In genomic region chr7:17900464-17900863, GRCh38 we compare ENCODE assay signal across 15 cellular contexts. TPM values are rescaled to one million over a fixed set of nuclear protein-coding genes. Genes with fewer than 3 reads are reported as not detected.
A peak's percentile ranks its signal among the peaks of the same experiment; 100 is the strongest.
DNase-seq lines count a peak whose midpoint lies in the region; ATAC-seq and TF ChIP-seq lines count a peak whose summit lies in the region.
"Had no signal": no experiment of that assay in that cellular context is flagged by ENCODE, and none has a peak within 500 bp of the region (broad histone marks: within the 10 kb centered on the region; RNA-seq: fewer than 3 reads in every experiment).

No MANE protein-coding gene starts in this region.

- intact Hi-C loops in spleen (cut with DNase I; ENCODE audit: low total_unique reads) (no loop called here), stomach (cut with DNase I; ENCODE audit: low total_unique reads) (no loop called here)

- H3K79me2 ChIP-seq in H9 (ENCODE audit: insufficient read depth, low read length) (no peaks in the 10 kb centered on the region), SK-N-SH (ENCODE audit: insufficient read depth) (peaks cover 10% of the 10 kb centered on the region)

- H3K4me3 ChIP-seq in CD4-positive, CD25-positive, alpha-beta regulatory T cell (ENCODE audit: low read depth, low read length), result no peak overlapping the region
- H3K4me3 ChIP-seq in spleen, result no peak overlapping the region
- H3K4me3 ChIP-seq in stomach, result no peak overlapping the region
- no peak overlapping the region for H3K4me3 ChIP-seq in SK-N-SH (ENCODE audit: low read depth in 2 of 2, low read length in 1 of 2)

- H2AK5ac ChIP-seq in H9 (ENCODE audit: insufficient read length, low read length), result no peak overlapping the region

- H4K91ac ChIP-seq in H9 (ENCODE audit: insufficient read length, low read depth, low read length), result no peak overlapping the region

- no peaks in the 10 kb centered on the region for H3K9me3 ChIP-seq in CD4-positive, CD25-positive, alpha-beta regulatory T cell (ENCODE audit: control insufficient read depth in 2 of 2, low read length in 2 of 2)
- no peaks in the 10 kb centered on the region for H3K9me3 ChIP-seq in H9 (ENCODE audit: control insufficient read depth, low read depth, low read length)
- H3K9me3 ChIP-seq in spleen, result no peaks in the 10 kb centered on the region
- H3K9me3 ChIP-seq in stomach, result no peaks in the 10 kb centered on the region
- no peaks in the 10 kb centered on the region for H3K9me3 ChIP-seq in SK-N-SH

- DNase-seq in CD4-positive, CD25-positive, alpha-beta regulatory T cell, result no peak
- DNase-seq in H9, result no peak
- DNase-seq in chondrocyte (ENCODE audit: low spot score), result peak; percentile 27
- DNase-seq in spleen, result peak; percentile 69
- DNase-seq in stomach, result no peak
- DNase-seq in SK-N-SH, result no peak
- DNase-seq: C1 segment of cervical spinal cord; CD4-positive, alpha-beta T cell; CD8-positive, alpha-beta memory T cell; DMS 273 treated with DMSO at 0.1 percent for 48 hours; DMS79 treated with DMSO at 0.1 percent for 48 hours; GF-D8; GOT3; HCEC 1CT had no signal

- no peak for TF ChIP-seq RAD21 in SK-N-SH (IDR thresholded peaks at IDR 0.05; ENCODE audit: low read length)

- H3K27me3 Mint-ChIP-seq in CD4-positive, CD25-positive, alpha-beta regulatory T cell, result no peaks in the 10 kb centered on the region
- H3K27me3 Mint-ChIP-seq in H9 (ENCODE audit: low read depth), result no peaks in the 10 kb centered on the region
- H3K27me3 Mint-ChIP-seq in chondrocyte (ENCODE audit: low read depth), result no peaks in the 10 kb centered on the region
- H3K27me3 Mint-ChIP-seq: CD4-positive, alpha-beta T cell; CD8-positive, alpha-beta memory T cell had no signal

- H4K8ac ChIP-seq in H9 (replicated peaks; ENCODE audit: insufficient read length, low read depth, low read length), result no peak overlapping the region

- no CpG with 5 or more reads among the region's 1 CpG for WGBS in H9 (ENCODE audit: extremely low coverage, insufficient read length, low lambda C conversion rate)
- WGBS in spleen, 5 donors, result 86 to 100% (median 93%) methylated on average over 1 of the region's 1 CpG
- 89 to 94% (median 93%) methylated on average over 1 of the region's 1 CpG; no CpG with 5 or more reads in 1 of the 5 donors for WGBS in stomach, 5 donors
- WGBS in SK-N-SH (ENCODE audit: low lambda C conversion rate), result 89% methylated on average over 1 of the region's 1 CpG

- TF ChIP-seq CTCF in H9 (conservative IDR thresholded peaks at IDR 0.05) (no peak), chondrocyte (IDR thresholded peaks at IDR 0.05) (no peak), spleen (IDR thresholded peaks at IDR 0.05 in 8 of 11, conservative IDR thresholded peaks at IDR 0.05 in 3 of 11) (no peak), stomach (IDR thresholded peaks at IDR 0.05) (no peak), SK-N-SH (IDR thresholded peaks at IDR 0.05) (no peak)

- no peaks in the 10 kb centered on the region for H4K20me1 ChIP-seq in H9 (ENCODE audit: control insufficient read depth, insufficient read depth, insufficient read length)
- H4K20me1 ChIP-seq in SK-N-SH (ENCODE audit: insufficient read depth), result no peaks in the 10 kb centered on the region

- no peaks in the 10 kb centered on the region for H3K23me2 ChIP-seq in H9 (ENCODE audit: insufficient read length, low read depth, low read length, poor library complexity, severe bottlenecking)

- no peak overlapping the region for H3K4me3 Mint-ChIP-seq in CD4-positive, CD25-positive, alpha-beta regulatory T cell
- no peak overlapping the region for H3K4me3 Mint-ChIP-seq in H9
- H3K4me3 Mint-ChIP-seq in chondrocyte (ENCODE audit: unreplicated experiment), result no peak overlapping the region
- H3K4me3 Mint-ChIP-seq: CD4-positive, alpha-beta T cell; CD8-positive, alpha-beta memory T cell had no signal

- POLR2A ChIA-PET in SK-N-SH (lab: Yijun Ruan, JAX), result no interaction called here

- H3K36me3 Mint-ChIP-seq in CD4-positive, CD25-positive, alpha-beta regulatory T cell, result peaks cover 8% of the 10 kb centered on the region
- H3K36me3 Mint-ChIP-seq in H9 (ENCODE audit: insufficient read depth in 1 of 3, low read depth in 3 of 3) (no peaks in the 10 kb centered on the region), chondrocyte (ENCODE audit: low read depth) (no peaks in the 10 kb centered on the region)

- no peak overlapping the region for H2BK5ac ChIP-seq in H9 (ENCODE audit: insufficient read length, low read length)

- H3K27me3 ChIP-seq in CD4-positive, CD25-positive, alpha-beta regulatory T cell (ENCODE audit: control insufficient read depth, insufficient read depth, low read length), result no peaks in the 10 kb centered on the region
- H3K27me3 ChIP-seq in H9 (ENCODE audit: insufficient read depth, low read length), result no peaks in the 10 kb centered on the region
- H3K27me3 ChIP-seq in spleen (replicated peaks in 1 of 7), result no peaks in the 10 kb centered on the region
- no peaks in the 10 kb centered on the region for H3K27me3 ChIP-seq in stomach
- H3K27me3 ChIP-seq in SK-N-SH (ENCODE audit: insufficient read depth), result no peaks in the 10 kb centered on the region

- H3K14ac ChIP-seq in H9 (ENCODE audit: insufficient read depth, low read length), result no peak overlapping the region

- no peak overlapping the region for H2BK15ac ChIP-seq in H9 (ENCODE audit: low read depth, low read length)

- H3F3A ChIP-seq in SK-N-SH (replicated peaks; ENCODE audit: insufficient read depth), result no peaks in the 10 kb centered on the region

- CTCF ChIA-PET in SK-N-SH (lab: Yijun Ruan, JAX), result no interaction called here

- no peaks in the 10 kb centered on the region for H3K9me3 Mint-ChIP-seq in CD4-positive, CD25-positive, alpha-beta regulatory T cell
- H3K9me3 Mint-ChIP-seq in H9 (no peaks in the 10 kb centered on the region), chondrocyte (ENCODE audit: low read depth) (no peaks in the 10 kb centered on the region)
- H3K9me3 Mint-ChIP-seq: CD4-positive, alpha-beta T cell; CD8-positive, alpha-beta memory T cell had no signal

- H2AFZ ChIP-seq in H9 (ENCODE audit: low read length) (no peak overlapping the region), SK-N-SH (ENCODE audit: low read depth) (no peak overlapping the region)

- H4K5ac ChIP-seq in H9 (ENCODE audit: insufficient read length, low read depth, low read length), result no peak overlapping the region

- no peaks in the 10 kb centered on the region for H3K36me3 ChIP-seq in CD4-positive, CD25-positive, alpha-beta regulatory T cell (ENCODE audit: control insufficient read depth, insufficient read depth, low read length)
- H3K36me3 ChIP-seq in spleen, result peaks cover 0 to 15% (median 0%) of the 10 kb centered on the region in 6 donors
- H3K36me3 ChIP-seq in stomach, result no peaks in the 10 kb centered on the region
- H3K36me3 ChIP-seq in SK-N-SH (replicated peaks in 1 of 2; ENCODE audit: control insufficient read depth in 1 of 2, insufficient read depth in 2 of 2, low read length in 1 of 2), result peaks cover 12 to 15% of the 10 kb centered on the region in 2 experiments

- ATAC-seq in CD4-positive, CD25-positive, alpha-beta regulatory T cell (ENCODE audit: low read depth in 2 of 2), result no peak
- no peak for ATAC-seq in GM21360 (IDR thresholded peaks at IDR 0.05; ENCODE audit: unreplicated experiment)

- no peak overlapping the region for H3K9ac ChIP-seq in H9 (ENCODE audit: extremely low read depth, insufficient read length, low read length)
- H3K9ac ChIP-seq in SK-N-SH, result no peak overlapping the region

- H3K27ac ChIP-seq in CD4-positive, CD25-positive, alpha-beta regulatory T cell (ENCODE audit: insufficient read depth, low read length, poor library complexity, severe bottlenecking), result no peak overlapping the region
- H3K27ac ChIP-seq in H9 (ENCODE audit: insufficient read length, low read depth, low read length), result no peak overlapping the region
- H3K27ac ChIP-seq in spleen, result no peak overlapping the region
- no peak overlapping the region for H3K27ac ChIP-seq in stomach
- no peak overlapping the region for H3K27ac ChIP-seq in SK-N-SH (ENCODE audit: low read depth in 2 of 2, low read length in 1 of 2)

- H3K4me2 ChIP-seq in H9 (ENCODE audit: insufficient read depth, insufficient read length, low read length) (no peak overlapping the region), SK-N-SH (no peak overlapping the region)

- TF ChIP-seq POLR2A in spleen (IDR thresholded peaks at IDR 0.05) (no peak), stomach (IDR thresholded peaks at IDR 0.05) (no peak)

- TF ChIP-seq EP300 in stomach (IDR thresholded peaks at IDR 0.05) (no peak), SK-N-SH (IDR thresholded peaks at IDR 0.05; ENCODE audit: borderline replicate concordance in 1 of 2, low read depth in 1 of 2, low read length in 1 of 2) (no peak)

- no peak overlapping the region for H3K18ac ChIP-seq in H9 (ENCODE audit: insufficient read length, low read depth, low read length)

- no peaks in the 10 kb centered on the region for H3K79me1 ChIP-seq in H9 (ENCODE audit: insufficient read depth, low read depth, low read length, poor library complexity, severe bottlenecking)

- H3K56ac ChIP-seq in H9 (ENCODE audit: insufficient read length, low read depth, low read length), result no peak overlapping the region

- no peak overlapping the region for H2BK20ac ChIP-seq in H9 (ENCODE audit: low read depth, low read length, poor library complexity, severe bottlenecking)

- peaks cover 7% of the 10 kb centered on the region for H3K4me1 ChIP-seq in CD4-positive, CD25-positive, alpha-beta regulatory T cell (ENCODE audit: control insufficient read depth, insufficient read depth, low read length, poor library complexity, severe bottlenecking)
- H3K4me1 ChIP-seq in H9 (ENCODE audit: insufficient read depth, low read length) (peaks cover 6% of the 10 kb centered on the region; the same call in 1 of the 2 replicates), spleen (peaks cover 0 to 18% (median 7%) of the 10 kb centered on the region in 6 donors), stomach (peaks cover 0 to 39% (median 5%) of the 10 kb centered on the region in 4 donors), SK-N-SH (ENCODE audit: control insufficient read depth in 1 of 2, insufficient read depth in 2 of 2, low read depth in 1 of 2, low read length in 1 of 2) (peaks cover 0 to 2% of the 10 kb centered on the region in 2 experiments; a peak in 1 of 4 replicates)

- no peak overlapping the region for H2BK12ac ChIP-seq in H9 (ENCODE audit: insufficient read length, low read depth, low read length)

- H3K4ac ChIP-seq in H9 (ENCODE audit: low read depth, low read length), result no peak overlapping the region

- peaks cover 12 to 56% (median 33%) of the 10 kb centered on the region in 4 donors for H3K4me1 Mint-ChIP-seq in CD4-positive, CD25-positive, alpha-beta regulatory T cell
- peaks cover 19 to 24% of the 10 kb centered on the region in 2 experiments for H3K4me1 Mint-ChIP-seq in H9
- peaks cover 9% of the 10 kb centered on the region for H3K4me1 Mint-ChIP-seq in chondrocyte (ENCODE audit: low read depth)

- H3T11ph ChIP-seq in H9 (ENCODE audit: low read length), result no peak overlapping the region

- H2BK120ac ChIP-seq in H9 (ENCODE audit: low read depth, low read length, poor library complexity, severe bottlenecking), result no peak overlapping the region

- H3K23ac ChIP-seq in H9 (ENCODE audit: insufficient read length, low read depth, low read length), result no peak overlapping the region

- H3K9me2 ChIP-seq in SK-N-SH, result no peaks in the 10 kb centered on the region

- peak overlapping the region in 2 of 3 donors; percentile 32 to 46 for H3K27ac Mint-ChIP-seq in CD4-positive, CD25-positive, alpha-beta regulatory T cell
- H3K27ac Mint-ChIP-seq in H9 (peak overlapping the region in 2 of 3 experiments; percentile 66 to 79; a peak in 4 of 7 replicates), chondrocyte (ENCODE audit: unreplicated experiment) (no peak overlapping the region)
- H3K27ac Mint-ChIP-seq: CD4-positive, alpha-beta T cell had no signal

RNA-seq across cellular contexts. Expression of gene SNX13, which starts 39.8 kb away (rescaled TPM):
- total RNA-seq in CD4-positive, CD25-positive, alpha-beta regulatory T cell, result 32.5 TPM
- polyA plus RNA-seq in CD4-positive, CD25-positive, alpha-beta regulatory T cell, result 10 to 100 TPM; 11.9 to 13.1 (median 12.8) TPM
- total RNA-seq in H9 (2021) (29.0 and 29.6 TPM in 2 replicates), chondrocyte (35.5 to 40.1 TPM (median 36.0 TPM) in 3 replicates), spleen (10 to 100 TPM; 42.3 to 79.8 (median 57.3) TPM), stomach (100 to 1,000 TPM in 2 of 5 donors, 10 to 100 TPM in 3; 26.8 to 115 (median 43.7) TPM)
- polyA plus RNA-seq in spleen (1 to 10 TPM; 5.7 to 6.7 (median 5.8) TPM), stomach (1 to 10 TPM; 6.0 to 7.2 (median 6.8) TPM), SK-N-SH (2012; rRNA removed) (8.3 and 13.0 TPM in 2 replicates)
- 9.4 and 11.1 TPM in 2 replicates for polyA plus RNA-seq in SK-N-SH (2012; cell fraction: cytosol; rRNA removed)
- polyA plus RNA-seq in SK-N-SH (2012; cell fraction: nucleus; rRNA removed), result 11.5 and 12.8 TPM in 2 replicates

Comparison
In these comparisons a context has a peak if more than half of its experiments do, and no peak if none do; other contexts are left out.
1. DNase-seq: peak in chondrocyte (single experiment) and spleen (single experiment); none in CD4-positive, CD25-positive, alpha-beta regulatory T cell (0 of 3), H9 (single experiment), stomach (single experiment) and SK-N-SH (single experiment).